In the genomic region with DNA sequence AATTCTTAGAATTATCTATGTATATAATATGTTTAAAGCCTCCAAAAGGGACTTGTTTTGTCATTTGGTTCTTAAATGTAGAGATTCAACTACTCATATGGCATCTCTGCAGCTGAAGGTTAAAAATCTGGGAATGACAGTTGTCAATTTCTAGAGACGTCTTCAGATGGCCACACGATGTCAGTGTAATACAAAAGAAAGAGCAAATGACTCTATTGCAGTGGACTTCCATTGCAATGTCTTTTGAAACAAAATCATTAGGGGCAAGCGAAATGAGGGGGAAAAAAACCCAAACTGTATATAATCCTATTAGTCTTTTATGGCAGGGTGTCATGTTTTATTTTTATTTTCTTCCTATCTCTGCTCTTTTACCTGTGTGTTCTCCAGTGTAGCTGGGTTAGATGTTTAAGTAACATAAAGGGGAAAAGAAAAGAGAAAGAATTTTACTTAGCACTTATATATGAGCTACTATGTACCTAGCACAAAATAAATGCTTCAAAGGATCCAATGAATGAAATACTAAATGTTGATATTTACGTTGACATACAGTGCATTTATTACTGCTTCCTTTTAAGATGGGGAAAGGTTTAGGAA, we compare ENCODE assay signal across 9 cellular contexts. TPM values are rescaled to one million over a fixed set of nuclear protein-coding genes. Genes with fewer than 3 reads are reported as not detected.
A peak's percentile ranks its signal among the peaks of the same experiment; 100 is the strongest.
DNase-seq lines count a peak whose midpoint lies in the region; ATAC-seq and TF ChIP-seq lines count a peak whose summit lies in the region.
"Had no signal": no experiment of that assay in that cellular context is flagged by ENCODE, and none has a peak within 500 bp of the region (broad histone marks: within the 10 kb centered on the region; RNA-seq: fewer than 3 reads in every experiment).

No MANE protein-coding gene starts in this region.

- ATAC-seq in gastrocnemius medialis (no peak), HG03460 (IDR thresholded peaks at IDR 0.05; ENCODE audit: unreplicated experiment) (no peak), GM19452 (IDR thresholded peaks at IDR 0.05; ENCODE audit: unreplicated experiment) (no peak)
- no peak for ATAC-seq in activated T-cell treated with anti-CD3 and anti-CD28 coated beads, Interleukin-2, amount 50 U/mL, for 72 hours (replicated peaks in 1 of 2)

- H3K4me3 ChIP-seq in Peyer's patch (no peak overlapping the region), fibroblast of the aortic adventitia (ENCODE audit: low read depth, low read length) (no peak overlapping the region), gastrocnemius medialis (no peak overlapping the region)

- H3K36me3 Mint-ChIP-seq in activated T-cell treated with anti-CD3 and anti-CD28 coated beads, Interleukin-2, amount 50 U/mL, for 72 hours (ENCODE audit: insufficient read depth in 2 of 2), result peaks cover 0 to 1% of the 10 kb centered on the region in 2 donors
- H3K36me3 Mint-ChIP-seq: activated naive CD4-positive, alpha-beta T cell treated with anti-CD3 and anti-CD28 coated beads, Interleukin-2, amount 50 U/mL, for 24 hours had no signal

- peak; percentile 71 for TF ChIP-seq CTCF in 22Rv1 (IDR thresholded peaks at IDR 0.05)
- peak; percentile 43 for TF ChIP-seq CTCF in GM13977 (IDR thresholded peaks at IDR 0.05; ENCODE audit: extremely low read depth, insufficient read depth, missing control alignments)
- TF ChIP-seq CTCF in Peyer's patch (IDR thresholded peaks at IDR 0.05), result peak in 4 of 6 experiments; percentile 25 to 75 (median 68)
- TF ChIP-seq CTCF in fibroblast of the aortic adventitia (IDR thresholded peaks at IDR 0.05; ENCODE audit: insufficient read depth, low read length), result peak; percentile 49
- TF ChIP-seq CTCF in gastrocnemius medialis (IDR thresholded peaks at IDR 0.05 in 4 of 5, conservative IDR thresholded peaks at IDR 0.05 in 1 of 5), result peak; percentile 16 to 44 (median 23)

- peaks cover 6% of the 10 kb centered on the region for H3K27me3 Mint-ChIP-seq in activated T-cell treated with anti-CD3 and anti-CD28 coated beads, Interleukin-2, amount 50 U/mL, for 72 hours (ENCODE audit: low read depth)

- no peak overlapping the region for H3K27ac ChIP-seq in 22Rv1
- H3K27ac ChIP-seq in Peyer's patch, result no peak overlapping the region
- H3K27ac ChIP-seq in gastrocnemius medialis, result no peak overlapping the region

- H3K27me3 ChIP-seq in Peyer's patch (no peaks in the 10 kb centered on the region), gastrocnemius medialis (no peaks in the 10 kb centered on the region)

- DNase-seq in GM13977 (ENCODE audit: low spot score) (peak; percentile 34), Peyer's patch (no peak), fibroblast of the aortic adventitia (ENCODE audit: low read depth) (peak; percentile 76), gastrocnemius medialis (no peak)
- DNase-seq in activated T-cell treated with anti-CD3 and anti-CD28 coated beads, Interleukin-2, amount 50 U/mL, for 72 hours, result no peak

- peaks cover 0 to 2% of the 10 kb centered on the region in 2 donors for H3K9me3 Mint-ChIP-seq in activated T-cell treated with anti-CD3 and anti-CD28 coated beads, Interleukin-2, amount 50 U/mL, for 72 hours

- TF ChIP-seq POLR2A in Peyer's patch (IDR thresholded peaks at IDR 0.05) (no peak), gastrocnemius medialis (IDR thresholded peaks at IDR 0.05) (no peak)

- intact Hi-C loops in gastrocnemius medialis (cut with DNase I; ENCODE audit: low total_unique reads), result loop anchor here (2.0 to 10.0 kb wide), 2 partner anchors 240 to 294 kb away; no protein-coding TSS in a partner anchor

- H3K36me3 ChIP-seq in Peyer's patch, result no peaks in the 10 kb centered on the region
- no peaks in the 10 kb centered on the region for H3K36me3 ChIP-seq in gastrocnemius medialis

- H3K4me1 ChIP-seq in Peyer's patch, result no peaks in the 10 kb centered on the region
- H3K4me1 ChIP-seq in gastrocnemius medialis, result no peaks in the 10 kb centered on the region

- H3K4me3 Mint-ChIP-seq in activated T-cell treated with anti-CD3 and anti-CD28 coated beads, Interleukin-2, amount 50 U/mL, for 72 hours, result no peak overlapping the region
- H3K4me3 Mint-ChIP-seq: activated naive CD4-positive, alpha-beta T cell treated with anti-CD3 and anti-CD28 coated beads, Interleukin-2, amount 50 U/mL, for 24 hours had no signal

- H3K27ac Mint-ChIP-seq in activated T-cell treated with anti-CD3 and anti-CD28 coated beads, Interleukin-2, amount 50 U/mL, for 72 hours, result no peak overlapping the region
- H3K27ac Mint-ChIP-seq: activated naive CD4-positive, alpha-beta T cell treated with anti-CD3 and anti-CD28 coated beads, Interleukin-2, amount 50 U/mL, for 24 hours had no signal

- no peaks in the 10 kb centered on the region for H3K4me1 Mint-ChIP-seq in activated T-cell treated with anti-CD3 and anti-CD28 coated beads, Interleukin-2, amount 50 U/mL, for 72 hours (ENCODE audit: low read depth)
- H3K4me1 Mint-ChIP-seq: activated naive CD4-positive, alpha-beta T cell treated with anti-CD3 and anti-CD28 coated beads, Interleukin-2, amount 50 U/mL, for 24 hours had no signal

- H3K9me3 ChIP-seq in Peyer's patch (peaks cover 0 to 5% (median 0%) of the 10 kb centered on the region in 4 donors), gastrocnemius medialis (peaks cover 0 to 4% (median 0%) of the 10 kb centered on the region in 3 donors)

- in situ Hi-C loops in GM13977 (cut with MboI; ENCODE audit: low pct_unique_long_range_greater_than_20kb, low sequenced_read_pairs, unreplicated experiment) (loop anchor here (25.0 kb wide), 1 partner anchor 287 kb away; no protein-coding TSS in a partner anchor), gastrocnemius medialis (cut with MboI; ENCODE audit: low sequenced_read_pairs in 4 of 4) (loop anchor here (5.0 to 25.0 kb wide), 5 partner anchors 287 to 562 kb away; no protein-coding TSS in a partner anchor)

RNA-seq across cellular contexts. Expression of a gene that starts 26.2 kb away (rescaled TPM):
- total RNA-seq in Peyer's patch, result 100 to 1,000 TPM in 1 of 4 donors, 10 to 100 TPM in 3; 28.7 to 262 (median 72.2) TPM
- total RNA-seq in fibroblast of the aortic adventitia (ENCODE audit: low replicate concordance), result 15.9 and 118 TPM in 2 replicates
- total RNA-seq in gastrocnemius medialis, result 10 to 100 TPM in 3 of 4 donors, 1 to 10 TPM in 1; 5.1 to 33.6 (median 17.6) TPM
- not detected for total RNA-seq in activated T-cell treated with anti-CD3 and anti-CD28 coated beads, Interleukin-2, amount 50 U/mL, for 72 hours

Comparison
In these comparisons a context has a peak if more than half of its experiments do, and no peak if none do; other contexts are left out.
1. DNase-seq: peak in GM13977 (single experiment) and fibroblast of the aortic adventitia (single experiment); none in Peyer's patch (0 of 3), gastrocnemius medialis (0 of 2) and activated T-cell treated with anti-CD3 and anti-CD28 coated beads, Interleukin-2, amount 50 U/mL, for 72 hours (0 of 2).
2. RNA of a gene that starts 26.2 kb away (total RNA-seq): 15.9 to 118 TPM in fibroblast of the aortic adventitia, 28.7 to 262 TPM in Peyer's patch and 5.1 to 33.6 TPM in gastrocnemius medialis; not detected in activated T-cell treated with anti-CD3 and anti-CD28 coated beads, Interleukin-2, amount 50 U/mL, for 72 hours; every median in the first group is over 4 times any median in the second.
3. Peak in every context shown above with its lines, with median percentiles within 50 percentile points of each other: CTCF ChIP-seq.